In genomic region chr1:53390261-53390660, GRCh38 we compare ENCODE assay signal across 11 cellular contexts.
A peak's percentile ranks its signal among the peaks of the same experiment; 100 is the strongest.
DNase-seq lines count a peak whose midpoint lies in the region; ATAC-seq lines count a peak whose summit lies in the region.
"Had no signal": no experiment of that assay in that cellular context is flagged by ENCODE, and none has a peak within 500 bp of the region (broad histone marks: within the 10 kb centered on the region; RNA-seq: fewer than 3 reads in every experiment).

No MANE protein-coding gene starts in this region.

- DNase-seq in NOMO-1 treated with dmso at 0.1 percent for 144 hours (lab: John Stamatoyannopoulos, UW; ENCODE audit: unreplicated experiment), result peak; percentile 74
- peak; percentile 57 for DNase-seq in globus pallidus (ENCODE audit: low spot score)
- no peak for DNase-seq in sciatic nerve (ENCODE audit: low spot score)
- DNase-seq in activated CD4-positive, alpha-beta memory T cell treated with anti-CD3 and anti-CD28 coated beads, Interleukin-2, amount 10 ng/mL, durations not matched to agents 7 days and 5 days, result no peak
- DNase-seq in middle frontal gyrus (ENCODE audit: extremely low spot score, low spot score), result no peak
- DNase-seq: DMS153, NCI-H1048 had no signal

- H3K4me1 Mint-ChIP-seq in activated CD4-positive, alpha-beta memory T cell treated with anti-CD3 and anti-CD28 coated beads, Interleukin-2, amount 10 ng/mL, durations not matched to agents 7 days and 5 days, result peaks cover 5% of the 10 kb centered on the region

- H3K27me3 Mint-ChIP-seq in activated CD4-positive, alpha-beta memory T cell treated with anti-CD3 and anti-CD28 coated beads, Interleukin-2, amount 10 ng/mL, durations not matched to agents 7 days and 5 days, result peaks cover 13% of the 10 kb centered on the region

- CTCF ChIA-PET in activated CD4-positive, alpha-beta memory T cell treated with anti-CD3 and anti-CD28 coated beads, Interleukin-2, amount 10 ng/mL, durations not matched to agents 7 days and 5 days (lab: Charles Lee), result interaction anchor here (0.7 to 5.3 kb wide), 4 partner anchors 32 to 110 kb away, joined by 3 to 98 read pairs (median 4); no protein-coding TSS in a partner anchor

- POLR2A ChIA-PET in activated CD4-positive, alpha-beta memory T cell treated with anti-CD3 and anti-CD28 coated beads, Interleukin-2, amount 10 ng/mL, durations not matched to agents 7 days and 5 days (lab: Charles Lee), result interaction anchor here (1.1 kb wide), 1 partner anchor 110 kb away, joined by 3 read pairs; no protein-coding TSS in a partner anchor

- intact Hi-C loops in sciatic nerve (cut with DNase I), result no loop called here

- no peak overlapping the region for H3K4me3 Mint-ChIP-seq in activated CD4-positive, alpha-beta memory T cell treated with anti-CD3 and anti-CD28 coated beads, Interleukin-2, amount 10 ng/mL, durations not matched to agents 7 days and 5 days

- H3K9me3 Mint-ChIP-seq in activated CD4-positive, alpha-beta memory T cell treated with anti-CD3 and anti-CD28 coated beads, Interleukin-2, amount 10 ng/mL, durations not matched to agents 7 days and 5 days, result peaks cover 3% of the 10 kb centered on the region

- H3K27ac Mint-ChIP-seq in activated CD4-positive, alpha-beta memory T cell treated with anti-CD3 and anti-CD28 coated beads, Interleukin-2, amount 10 ng/mL, durations not matched to agents 7 days and 5 days, result no peak overlapping the region

- no peaks in the 10 kb centered on the region for H3K36me3 Mint-ChIP-seq in activated CD4-positive, alpha-beta memory T cell treated with anti-CD3 and anti-CD28 coated beads, Interleukin-2, amount 10 ng/mL, durations not matched to agents 7 days and 5 days (ENCODE audit: low read depth)

- ATAC-seq in HG03432 (IDR thresholded peaks at IDR 0.05; ENCODE audit: unreplicated experiment) (peak; percentile 49), sciatic nerve (peak; percentile 66), HG03457 (IDR thresholded peaks at IDR 0.05; ENCODE audit: unreplicated experiment) (no peak), HG02571 (IDR thresholded peaks at IDR 0.05; ENCODE audit: unreplicated experiment) (no peak)
- ATAC-seq: Panc1 had no signal

Comparison
In these comparisons a context has a peak if more than half of its experiments do, and no peak if none do; other contexts are left out.
1. ATAC-seq: peak in HG03432 (single experiment) and sciatic nerve (single experiment); none in HG03457 (single experiment) and HG02571 (single experiment).
2. DNase-seq: peak in NOMO-1 treated with dmso at 0.1 percent for 144 hours (single experiment) and globus pallidus (single experiment); none in sciatic nerve (single experiment), activated CD4-positive, alpha-beta memory T cell treated with anti-CD3 and anti-CD28 coated beads, Interleukin-2, amount 10 ng/mL, durations not matched to agents 7 days and 5 days (single experiment) and middle frontal gyrus (single experiment).